18 cellular contexts compared by ENCODE assay signal in genomic region chr9:89412951-89413350, GRCh38.
DNase-seq lines count a peak whose midpoint lies in the region; ATAC-seq lines count a peak whose summit lies in the region.
"Had no signal": no experiment of that assay in that cellular context is flagged by ENCODE, and none has a peak within 500 bp of the region (broad histone marks: within the 10 kb centered on the region; RNA-seq: fewer than 3 reads in every experiment).

No MANE protein-coding gene starts in this region.

- no peak overlapping the region for H3K4me3 Mint-ChIP-seq in CD8-positive, alpha-beta memory T cell
- H3K4me3 Mint-ChIP-seq in activated naive CD8-positive, alpha-beta T cell: no peak overlapping the region

- H3K56ac ChIP-seq in mesendoderm (ENCODE audit: low read length): no peak overlapping the region

- H3K27ac Mint-ChIP-seq in CD8-positive, alpha-beta memory T cell: peak overlapping the region in 5 of 8 donors; percentile 22 to 66 (median 39)
- peak overlapping the region; percentile 97 for H3K27ac Mint-ChIP-seq in activated naive CD8-positive, alpha-beta T cell

- no peak overlapping the region for H2BK5ac ChIP-seq in mesendoderm (ENCODE audit: low read length)

- H3K27ac ChIP-seq in CD8-positive, alpha-beta memory T cell (ENCODE audit: low read depth, low read length): no peak overlapping the region
- H3K27ac ChIP-seq in HUES48 (ENCODE audit: low read depth, low read length): peak overlapping the region; percentile 71
- no peak overlapping the region for H3K27ac ChIP-seq in mesendoderm (ENCODE audit: low read depth, low read length)
- H3K27ac ChIP-seq in right cardiac atrium (ENCODE audit: low read length): no peak overlapping the region
- H3K27ac ChIP-seq: esophagus squamous epithelium, lower lobe of right lung had no signal

- no peak overlapping the region for H4K8ac ChIP-seq in mesendoderm (ENCODE audit: low read depth, low read length)

- CTCF ChIA-PET in CD8-positive, alpha-beta memory T cell (lab: Charles Lee): no interaction called here

- no peak overlapping the region for H3K23ac ChIP-seq in mesendoderm (ENCODE audit: low read length)

- H2BK15ac ChIP-seq in mesendoderm (replicated peaks; ENCODE audit: low read depth): no peak overlapping the region

- intact Hi-C loops in right cardiac atrium (cut with DNase I): loop anchor here in 1 of 4 donors (10.0 kb wide), 1 partner anchor 132 kb away; no protein-coding TSS in a partner anchor

- no peaks in the 10 kb centered on the region for H3K79me2 ChIP-seq in mesendoderm (ENCODE audit: control insufficient read depth, insufficient read depth, low read length)

- WGBS in mesendoderm (ENCODE audit: extremely low coverage, insufficient coverage, low lambda C conversion rate): no CpG with 5 or more reads among the region's 4 CpGs
- 75% methylated on average over 4 of the region's 4 CpGs for WGBS in right cardiac atrium

- H3K36me3 Mint-ChIP-seq in CD8-positive, alpha-beta memory T cell: peaks cover 0 to 92% (median 13%) of the 10 kb centered on the region in 3 donors
- H3K36me3 Mint-ChIP-seq in activated naive CD8-positive, alpha-beta T cell: peaks cover 37% of the 10 kb centered on the region

- no peaks in the 10 kb centered on the region for H3K9me3 Mint-ChIP-seq in CD8-positive, alpha-beta memory T cell
- H3K9me3 Mint-ChIP-seq in activated naive CD8-positive, alpha-beta T cell (ENCODE audit: low read depth): peaks cover 3% of the 10 kb centered on the region

- H3K4me1 ChIP-seq in CD8-positive, alpha-beta memory T cell (ENCODE audit: insufficient read depth, low read length): peaks cover 82% of the 10 kb centered on the region
- H3K4me1 ChIP-seq in HUES48 (ENCODE audit: control insufficient read depth, insufficient read depth, low read length): peaks cover 34% of the 10 kb centered on the region
- H3K4me1 ChIP-seq in mesendoderm (ENCODE audit: control insufficient read depth, low read depth, low read length): peaks cover 14% of the 10 kb centered on the region
- H3K4me1 ChIP-seq in right cardiac atrium (ENCODE audit: control insufficient read depth, insufficient read depth, low read length): peaks cover 3% of the 10 kb centered on the region

- POLR2A ChIA-PET in CD8-positive, alpha-beta memory T cell (lab: Charles Lee): no interaction called here

- H4K5ac ChIP-seq in mesendoderm (ENCODE audit: low read length): no peak overlapping the region

- no peak overlapping the region for H3K9ac ChIP-seq in HUES48 (ENCODE audit: low read depth, low read length)
- H3K9ac ChIP-seq in mesendoderm (ENCODE audit: low read length): no peak overlapping the region

- no peak overlapping the region for H2BK120ac ChIP-seq in mesendoderm (ENCODE audit: low read depth, low read length)

- no peaks in the 10 kb centered on the region for H3K9me3 ChIP-seq in CD8-positive, alpha-beta memory T cell (ENCODE audit: low read length)
- H3K9me3 ChIP-seq in HUES48 (ENCODE audit: control insufficient read depth, insufficient read depth, low read length) (no peaks in the 10 kb centered on the region), right cardiac atrium (ENCODE audit: control insufficient read depth, low read length) (no peaks in the 10 kb centered on the region)
- H3K9me3 ChIP-seq: esophagus squamous epithelium, lower lobe of right lung had no signal

- ATAC-seq in GM18519 (IDR thresholded peaks at IDR 0.05; ENCODE audit: low FRiP score, unreplicated experiment) (no peak), right cardiac atrium (no peak)
- ATAC-seq: activated CD4-positive, CD25-positive, alpha-beta regulatory T cell treated with anti-CD3 and anti-CD28 coated beads, Interleukin-2, amount 50 U/mL, for 24 hours; lower lobe of right lung; Right ventricle myocardium inferior had no signal

- H3K4me2 ChIP-seq in mesendoderm (ENCODE audit: low read length): no peak overlapping the region

- H3K79me1 ChIP-seq in mesendoderm (ENCODE audit: low read length): peaks cover 2% of the 10 kb centered on the region

- no peak overlapping the region for H3K4ac ChIP-seq in mesendoderm (ENCODE audit: low read depth, low read length)

- H3K27me3 ChIP-seq in CD8-positive, alpha-beta memory T cell (ENCODE audit: insufficient read depth, low read length, poor library complexity, severe bottlenecking): no peaks in the 10 kb centered on the region
- H3K27me3 ChIP-seq in HUES48 (ENCODE audit: control insufficient read depth, insufficient read depth, low read length) (no peaks in the 10 kb centered on the region), mesendoderm (ENCODE audit: insufficient read depth, low read length, poor library complexity) (no peaks in the 10 kb centered on the region), right cardiac atrium (ENCODE audit: control insufficient read depth, insufficient read depth) (no peaks in the 10 kb centered on the region)
- H3K27me3 ChIP-seq: esophagus squamous epithelium had no signal

- peaks cover 0 to 2% of the 10 kb centered on the region in 2 donors for H3K27me3 Mint-ChIP-seq in CD8-positive, alpha-beta memory T cell
- no peaks in the 10 kb centered on the region for H3K27me3 Mint-ChIP-seq in activated naive CD8-positive, alpha-beta T cell

- peaks cover 31% of the 10 kb centered on the region for H3K36me3 ChIP-seq in CD8-positive, alpha-beta memory T cell (ENCODE audit: insufficient read depth, low read length)
- no peaks in the 10 kb centered on the region for H3K36me3 ChIP-seq in HUES48 (ENCODE audit: control insufficient read depth, insufficient read depth, low read length)
- H3K36me3 ChIP-seq in mesendoderm (ENCODE audit: control insufficient read depth, insufficient read depth, low read length): no peaks in the 10 kb centered on the region

- no peak overlapping the region for H2AK5ac ChIP-seq in mesendoderm (ENCODE audit: low read length)

- no peak for DNase-seq in CD8-positive, alpha-beta memory T cell
- DNase-seq in mesendoderm (peak; percentile 64), SHP77 treated with DMSO at 0.1 percent for 48 hours (lab: John Stamatoyannopoulos, UW) (no peak), right cardiac atrium (no peak)
- DNase-seq: activated T-cell treated with anti-CD3 and anti-CD28 coated beads for 4 hours; central memory CD4-positive, alpha-beta T cell; effector CD8-positive, alpha-beta T cell; esophagus squamous epithelium; GDM1; lower lobe of right lung; NCI-H1105; NCI-H524 treated with DMSO at 0.1 percent for 48 hours; stimulated activated CD4-positive, alpha-beta T cell treated with anti-CD3 and anti-CD28 coated beads, Interleukin-4, amount 100 ng/mL, for 24 hours had no signal

- peaks cover 87 to 98% (median 98%) of the 10 kb centered on the region in 3 donors for H3K4me1 Mint-ChIP-seq in CD8-positive, alpha-beta memory T cell
- H3K4me1 Mint-ChIP-seq in activated naive CD8-positive, alpha-beta T cell (ENCODE audit: low read depth): peaks cover 87% of the 10 kb centered on the region

- H3K4me3 ChIP-seq in CD8-positive, alpha-beta memory T cell (ENCODE audit: low read length): no peak overlapping the region
- H3K4me3 ChIP-seq in HUES48 (ENCODE audit: low read depth, low read length) (0 out of 2 replicates have a peak overlapping the region, but pooled peaks have one; percentile 1), mesendoderm (ENCODE audit: low read length) (no peak overlapping the region), right cardiac atrium (ENCODE audit: low read length) (no peak overlapping the region)
- H3K4me3 ChIP-seq: esophagus squamous epithelium, lower lobe of right lung had no signal

- no peak overlapping the region for H3K18ac ChIP-seq in mesendoderm (ENCODE audit: low read length)
